ENCODE assay signal across 14 cellular contexts in genomic region chr11:202490-202889, GRCh38. TPM values are rescaled to one million over a fixed set of nuclear protein-coding genes. Genes with fewer than 3 reads are reported as not detected.
DNase-seq lines count a peak whose midpoint lies in the region; ATAC-seq, FAIRE-seq and TF ChIP-seq lines count a peak whose summit lies in the region.
"Had no signal": no experiment of that assay in that cellular context is flagged by ENCODE, and none has a peak within 500 bp of the region (broad histone marks: within the 10 kb centered on the region; RNA-seq: fewer than 3 reads in every experiment).

No MANE protein-coding gene starts in this region.

- ATAC-seq in right cardiac atrium, result no peak
- no peak for ATAC-seq in heart left ventricle
- ATAC-seq: foreskin keratinocyte had no signal

- H3K27me3 ChIP-seq in right cardiac atrium (ENCODE audit: control insufficient read depth, insufficient read depth), result no peaks in the 10 kb centered on the region
- no peaks in the 10 kb centered on the region for H3K27me3 ChIP-seq in heart left ventricle
- H3K27me3 ChIP-seq in testis, result no peaks in the 10 kb centered on the region
- H3K27me3 ChIP-seq: foreskin keratinocyte had no signal

- no peak for TF ChIP-seq POLR2A in heart left ventricle (IDR thresholded peaks at IDR 0.05)
- TF ChIP-seq POLR2A in testis (IDR thresholded peaks at IDR 0.05), result no peak

- no peak overlapping the region for H3K27ac ChIP-seq in right cardiac atrium (ENCODE audit: low read length)
- H3K27ac ChIP-seq in heart left ventricle, result peak overlapping the region in 1 of 12 donors; percentile 20
- H3K27ac ChIP-seq in kidney (ENCODE audit: low read depth in 2 of 2, low read length in 2 of 2), result no peak overlapping the region
- no peak overlapping the region for H3K27ac ChIP-seq in testis
- H3K27ac ChIP-seq: foreskin keratinocyte had no signal

- H3K9me3 ChIP-seq in right cardiac atrium (ENCODE audit: control insufficient read depth, low read length), result no peaks in the 10 kb centered on the region
- H3K9me3 ChIP-seq in heart left ventricle, result no peaks in the 10 kb centered on the region
- H3K9me3 ChIP-seq in kidney (ENCODE audit: control insufficient read depth in 1 of 2, low read length in 2 of 2), result no peaks in the 10 kb centered on the region
- H3K9me3 ChIP-seq in testis, result no peaks in the 10 kb centered on the region

- intact Hi-C loops in right cardiac atrium (cut with DNase I) (no loop called here), heart left ventricle (cut with DNase I) (loop anchor here in 5 of 10 donors (5.0 to 10.0 kb wide), 6 partner anchors 92 to 312 kb away; partner anchors contain the start of genes B4GALNT4 (in 2 of the 5), IFITM5 (in 1 of the 5), PTDSS2 (in 1 of the 5) and RNH1 (in 1 of the 5)), kidney (cut with DNase I) (no loop called here), testis (cut with DNase I; ENCODE audit: low total_unique reads) (no loop called here)

- FAIRE-seq in kidney (lab: Jason Lieb, UNC), result no peak

- H3K36me3 ChIP-seq in heart left ventricle, result peaks cover 0 to 56% (median 43%) of the 10 kb centered on the region in 9 donors
- peaks cover 21 to 24% of the 10 kb centered on the region in 2 donors for H3K36me3 ChIP-seq in kidney (ENCODE audit: control insufficient read depth in 1 of 2, insufficient read depth in 2 of 2, low read length in 2 of 2)
- H3K36me3 ChIP-seq in testis (ENCODE audit: low read depth, missing control alignments), result no peaks in the 10 kb centered on the region

- DNase-seq in right cardiac atrium (peak in 2 of 3 donors; percentile 24 to 25), heart left ventricle (no peak), kidney (peak; percentile 51), testis (peak; percentile 9), SIG-M5 (lab: John Stamatoyannopoulos, UW) (no peak), islet precursor cell (no peak), OCI-M2 (lab: John Stamatoyannopoulos, UW; ENCODE audit: unreplicated experiment) (no peak)
- DNase-seq in activated CD8-positive, alpha-beta memory T cell treated with anti-CD3 and anti-CD28 coated beads for 24 hours, result peak; percentile 56
- DNase-seq: effector memory CD4-positive, alpha-beta T cell; foreskin keratinocyte; NCI-H446 treated with DMSO at 0.1 percent for 48 hours; stimulated activated CD4-positive, alpha-beta T cell treated with anti-CD3 and anti-CD28 coated beads, Interleukin-2, amount 100 ng/mL, for 48 hours had no signal

- H3K4me3 ChIP-seq in right cardiac atrium (ENCODE audit: low read length) (no peak overlapping the region), heart left ventricle (no peak overlapping the region), kidney (ENCODE audit: low read length in 2 of 2) (no peak overlapping the region), testis (no peak overlapping the region)

- TF ChIP-seq CTCF in heart left ventricle (IDR thresholded peaks at IDR 0.05), result no peak
- no peak for TF ChIP-seq CTCF in kidney (IDR thresholded peaks at IDR 0.05; ENCODE audit: borderline replicate concordance, extremely low read depth, insufficient read depth)
- no peak for TF ChIP-seq CTCF in testis (IDR thresholded peaks at IDR 0.05)

- peaks cover 6% of the 10 kb centered on the region for H3K4me1 ChIP-seq in right cardiac atrium (ENCODE audit: control insufficient read depth, insufficient read depth, low read length)
- peaks cover 5 to 52% (median 18%) of the 10 kb centered on the region in 12 donors for H3K4me1 ChIP-seq in heart left ventricle
- peaks cover 11 to 19% of the 10 kb centered on the region in 2 donors for H3K4me1 ChIP-seq in kidney (ENCODE audit: control insufficient read depth in 1 of 2, insufficient read depth in 1 of 2, low read depth in 1 of 2, low read length in 2 of 2)
- H3K4me1 ChIP-seq in testis, result peaks cover 12% of the 10 kb centered on the region
- H3K4me1 ChIP-seq: foreskin keratinocyte had no signal

- 72% methylated on average over 8 of the region's 8 CpGs for WGBS in right cardiac atrium
- WGBS in heart left ventricle, 4 donors, result 75 to 84% (median 81%) methylated on average over 8 of the region's 8 CpGs
- WGBS in testis, 2 donors, result 66 to 78% methylated on average over 8 of the region's 8 CpGs

- H3K9ac ChIP-seq in kidney (ENCODE audit: low read length in 2 of 2), result no peak overlapping the region

RNA-seq across cellular contexts. Expression of gene BET1L, which starts 4.7 kb away (rescaled TPM):
- 10 to 100 TPM; 27.1 to 39.9 (median 35.5) TPM for total RNA-seq in right cardiac atrium
- 20.9 TPM for polyA plus RNA-seq in right cardiac atrium
- 10 to 100 TPM; 16.4 to 32.2 (median 20.9) TPM for total RNA-seq in heart left ventricle
- polyA plus RNA-seq in heart left ventricle, result 10 to 100 TPM; 12.9 to 28.0 TPM
- total RNA-seq in kidney, result 56.5 TPM
- polyA plus RNA-seq in kidney (ENCODE audit: insufficient read depth, low read depth, low replicate concordance), result 43.9 TPM
- 10 to 100 TPM; 43.7 to 47.5 TPM for total RNA-seq in testis
- polyA plus RNA-seq in testis (ENCODE audit: insufficient read depth, low read depth, low replicate concordance), result 79.9 TPM

RNA-seq across cellular contexts. Expression of gene RIC8A, which starts 5.0 kb away (rescaled TPM):
- total RNA-seq in right cardiac atrium (10 to 100 TPM; 52.4 to 80.6 (median 58.5) TPM), heart left ventricle (10 to 100 TPM; 48.7 to 94.1 (median 74.3) TPM), kidney (92.1 TPM), testis (100 to 1,000 TPM; 104 to 108 TPM)
- polyA plus RNA-seq in right cardiac atrium (42.4 TPM), heart left ventricle (10 to 100 TPM; 32.7 to 99.5 TPM), kidney (ENCODE audit: insufficient read depth, low read depth, low replicate concordance) (52.3 TPM), testis (ENCODE audit: insufficient read depth, low read depth, low replicate concordance) (132 TPM)

RNA-seq across cellular contexts. Expression of gene SCGB1C1, which starts 9.6 kb away (rescaled TPM):
- not detected for total RNA-seq in right cardiac atrium
- not detected for polyA plus RNA-seq in right cardiac atrium
- total RNA-seq in heart left ventricle, result not detected
- polyA plus RNA-seq in heart left ventricle, result not detected
- not detected for total RNA-seq in kidney
- not detected for polyA plus RNA-seq in kidney (ENCODE audit: insufficient read depth, low read depth, low replicate concordance)
- not detected for total RNA-seq in testis
- not detected for polyA plus RNA-seq in testis (ENCODE audit: insufficient read depth, low read depth, low replicate concordance)
- total RNA-seq: foreskin keratinocyte; mucosa of gallbladder; T-helper 1 cell treated with Interleukin-12 subunit alpha and Interleukin-12 subunit beta and Interleukin-4 antibody, amounts not matched to agents 30 ng/mL and 1 ng/mL, for 36 hours had no signal
- polyA plus RNA-seq: foreskin keratinocyte had no signal

RNA-seq across cellular contexts. Expression of gene SIRT3, which starts 33.7 kb away (rescaled TPM):
- 10 to 100 TPM; 18.5 to 32.5 (median 27.1) TPM for total RNA-seq in right cardiac atrium
- polyA plus RNA-seq in right cardiac atrium, result 23.9 TPM
- total RNA-seq in heart left ventricle, result 10 to 100 TPM; 21.6 to 46.5 (median 27.8) TPM
- polyA plus RNA-seq in heart left ventricle, result 10 to 100 TPM; 21.2 to 23.6 TPM
- 28.3 TPM for total RNA-seq in kidney
- polyA plus RNA-seq in kidney (ENCODE audit: insufficient read depth, low read depth, low replicate concordance), result 28.7 TPM
- 10 to 100 TPM; 31.7 to 43.6 TPM for total RNA-seq in testis
- 57.0 TPM for polyA plus RNA-seq in testis (ENCODE audit: insufficient read depth, low read depth, low replicate concordance)

RNA-seq across cellular contexts. Expression of gene PSMD13, which starts 34.3 kb away (rescaled TPM):
- total RNA-seq in right cardiac atrium (10 to 100 TPM; 76.8 to 92.9 (median 85.9) TPM), heart left ventricle (100 to 1,000 TPM in 2 of 9 donors, 10 to 100 TPM in 7; 75.1 to 110 (median 87.5) TPM), kidney (87.7 TPM), testis (100 to 1,000 TPM; 128 to 180 TPM)
- polyA plus RNA-seq in right cardiac atrium (106 TPM), heart left ventricle (100 to 1,000 TPM; 119 to 140 TPM), kidney (ENCODE audit: insufficient read depth, low read depth, low replicate concordance) (115 TPM), testis (ENCODE audit: insufficient read depth, low read depth, low replicate concordance) (133 TPM)

Comparison
In these comparisons a context has a peak if more than half of its experiments do, and no peak if none do; other contexts are left out.
1. DNase-seq: peak in right cardiac atrium (2 of 3), activated CD8-positive, alpha-beta memory T cell treated with anti-CD3 and anti-CD28 coated beads for 24 hours (single experiment), kidney (single experiment) and testis (single experiment); none in heart left ventricle (0 of 5), SIG-M5 (single experiment), islet precursor cell (single experiment) and OCI-M2 (single experiment).